7 cellular contexts compared by ENCODE assay signal in genomic region chr7:148466120-148466519, GRCh38.
"Had no signal": no experiment of that assay in that cellular context is flagged by ENCODE, and none has a peak within 500 bp of the region (broad histone marks: within the 10 kb centered on the region; RNA-seq: fewer than 3 reads in every experiment).

No MANE protein-coding gene starts in this region.

- H3K4me3 ChIP-seq: GM23248, K562 had no signal

- H3K4me3 Mint-ChIP-seq: H9, HFFc6 had no signal

- H3K4me1 Mint-ChIP-seq: H9 had no signal

- H3K27ac ChIP-seq: GM23248, HL-60 had no signal

- ATAC-seq: K562 had no signal

- DNase-seq: GM23248, H9, HCEC 1CT, HFFc6, IMR-90 had no signal

- H3K27ac Mint-ChIP-seq: HFFc6 had no signal

- H2AFZ ChIP-seq: GM23248 had no signal
